15 cellular contexts compared by ENCODE assay signal in the genomic region with DNA sequence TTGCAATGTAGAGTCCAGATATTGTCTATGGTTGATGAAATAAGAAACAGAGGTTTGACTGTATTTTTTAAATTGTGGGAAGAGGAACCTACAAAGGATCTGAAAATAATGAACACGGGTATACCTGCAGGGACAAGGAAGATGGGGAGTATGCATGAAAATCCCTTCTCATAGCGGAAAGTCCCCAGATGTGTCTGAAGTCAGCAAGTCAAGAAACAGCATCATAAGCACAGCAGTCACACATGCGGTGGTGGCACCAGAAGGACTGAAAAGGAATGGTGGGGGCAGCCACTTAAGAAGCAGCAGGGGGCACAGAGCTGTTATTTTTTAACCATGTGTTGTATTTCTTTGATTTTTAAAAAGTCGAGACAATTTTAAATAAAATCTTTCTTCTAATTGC.
"Had no signal": no experiment of that assay in that cellular context is flagged by ENCODE, and none has a peak within 500 bp of the region (broad histone marks: within the 10 kb centered on the region; RNA-seq: fewer than 3 reads in every experiment).

No MANE protein-coding gene starts in this region.

- ATAC-seq: gastroesophageal sphincter, pancreas, T-cell, WTC11 had no signal

- H3K27me3 ChIP-seq: brain microvascular endothelial cell, gastroesophageal sphincter, neural progenitor cell, pancreas, tibial artery, vagina had no signal

- H3K9me3 ChIP-seq: gastroesophageal sphincter, pancreas, tibial artery, vagina had no signal

- H3K27me3 Mint-ChIP-seq: activated naive CD8-positive, alpha-beta T cell treated with anti-CD3 and anti-CD28 coated beads for 36 hours; dendritic cell treated with granulocyte-macrophage colony-stimulating factor and Interleukin-4, amounts not matched to agents 40 ng/mL and 50 ng/mL, for 4 days; T-cell had no signal

- H3K27ac ChIP-seq: brain microvascular endothelial cell, gastroesophageal sphincter, neural progenitor cell, pancreas, tibial artery, vagina had no signal

- H3K9me3 Mint-ChIP-seq: activated naive CD8-positive, alpha-beta T cell treated with anti-CD3 and anti-CD28 coated beads for 36 hours; dendritic cell treated with granulocyte-macrophage colony-stimulating factor and Interleukin-4, amounts not matched to agents 40 ng/mL and 50 ng/mL, for 4 days; neural progenitor cell; T-cell; WTC11 had no signal

- H3K27ac Mint-ChIP-seq: dendritic cell treated with granulocyte-macrophage colony-stimulating factor and Interleukin-4, amounts not matched to agents 40 ng/mL and 50 ng/mL, for 4 days; neural progenitor cell; T-cell; WTC11 had no signal

- H3K4me3 ChIP-seq: gastroesophageal sphincter, neural progenitor cell, pancreas, tibial artery, vagina had no signal

- DNase-seq: activated CD4-positive, alpha-beta T cell treated with anti-CD3 and anti-CD28 coated beads, Interleukin-2, amount 50 U/mL, for 1 hour; activated naive CD8-positive, alpha-beta T cell treated with anti-CD3 and anti-CD28 coated beads for 36 hours; brain microvascular endothelial cell; hippocampal formation; kidney glomerular epithelial cell; pancreas; stimulated activated CD4-positive, alpha-beta T cell treated with anti-CD3 and anti-CD28 coated beads, Interleukin-4, amount 100 ng/mL, for 1 hour; stimulated activated CD8-positive, alpha-beta memory T cell treated with anti-CD3 and anti-CD28 coated beads, Interleukin-4, amount 100 ng/mL, for 48 hours; T-cell; tibial artery had no signal

- H3K36me3 ChIP-seq: neural progenitor cell had no signal

- H3K4me3 Mint-ChIP-seq: activated naive CD8-positive, alpha-beta T cell treated with anti-CD3 and anti-CD28 coated beads for 36 hours; dendritic cell treated with granulocyte-macrophage colony-stimulating factor and Interleukin-4, amounts not matched to agents 40 ng/mL and 50 ng/mL, for 4 days; neural progenitor cell; T-cell; WTC11 had no signal
